18 cellular contexts compared by ENCODE assay signal in genomic region chr6:90095145-90095544, GRCh38.
DNase-seq lines count a peak whose midpoint lies in the region; ATAC-seq lines count a peak whose summit lies in the region.
"Had no signal": no experiment of that assay in that cellular context is flagged by ENCODE, and none has a peak within 500 bp of the region (broad histone marks: within the 10 kb centered on the region; RNA-seq: fewer than 3 reads in every experiment).

No MANE protein-coding gene starts in this region.

- H3K4me1 Mint-ChIP-seq in activated naive CD4-positive, alpha-beta T cell treated with anti-CD3 and anti-CD28 coated beads, Interleukin-2, amount 10 ng/mL, durations not matched to agents 7 days and 5 days, result peaks cover 77% of the 10 kb centered on the region
- peaks cover 63% of the 10 kb centered on the region for H3K4me1 Mint-ChIP-seq in stimulated activated memory B cell treated with anti-CD40 and anti-IgM and Interleukin-4, amounts not matched to agents 10 μg/mL and 1 μg/mL and 100 μg/mL, for 72 hours

- H3K9me3 ChIP-seq in KOPT-K1 (ENCODE audit: insufficient read depth, low read length, poor library complexity, severe bottlenecking), result no peaks in the 10 kb centered on the region
- H3K9me3 ChIP-seq: SJCRH30 had no signal

- peak overlapping the region; percentile 81 for H3K27ac Mint-ChIP-seq in activated naive CD4-positive, alpha-beta T cell treated with anti-CD3 and anti-CD28 coated beads, Interleukin-2, amount 10 ng/mL, durations not matched to agents 7 days and 5 days
- peak overlapping the region; percentile 72 to 77 for H3K27ac Mint-ChIP-seq in activated naive CD4-positive, alpha-beta T cell treated with anti-CD3 and anti-CD28 coated beads, Interleukin-2, amount 50 U/mL, for 72 hours
- H3K27ac Mint-ChIP-seq in stimulated activated memory B cell treated with anti-CD40 and anti-IgM and Interleukin-4, amounts not matched to agents 10 μg/mL and 1 μg/mL and 100 μg/mL, for 72 hours, result peak overlapping the region; percentile 35

- peak overlapping the region; percentile 11 for H3K4me3 Mint-ChIP-seq in activated naive CD4-positive, alpha-beta T cell treated with anti-CD3 and anti-CD28 coated beads, Interleukin-2, amount 10 ng/mL, durations not matched to agents 7 days and 5 days
- no peak overlapping the region for H3K4me3 Mint-ChIP-seq in stimulated activated memory B cell treated with anti-CD40 and anti-IgM and Interleukin-4, amounts not matched to agents 10 μg/mL and 1 μg/mL and 100 μg/mL, for 72 hours

- CTCF ChIA-PET in activated naive CD4-positive, alpha-beta T cell treated with anti-CD3 and anti-CD28 coated beads, Interleukin-2, amount 10 ng/mL, durations not matched to agents 7 days and 5 days (lab: Charles Lee), result interaction anchor here (1.1 to 3.0 kb wide), 2 partner anchors 10 to 13 kb away, joined by 3 to 8 read pairs; no protein-coding TSS in a partner anchor

- peak overlapping the region; percentile 55 for H3K27ac ChIP-seq in KOPT-K1 (ENCODE audit: low read depth, low read length, poor library complexity, severe bottlenecking)
- H3K27ac ChIP-seq: GM23248, SJCRH30 had no signal

- H3K27me3 Mint-ChIP-seq in activated naive CD4-positive, alpha-beta T cell treated with anti-CD3 and anti-CD28 coated beads, Interleukin-2, amount 10 ng/mL, durations not matched to agents 7 days and 5 days, result no peaks in the 10 kb centered on the region
- no peaks in the 10 kb centered on the region for H3K27me3 Mint-ChIP-seq in stimulated activated memory B cell treated with anti-CD40 and anti-IgM and Interleukin-4, amounts not matched to agents 10 μg/mL and 1 μg/mL and 100 μg/mL, for 72 hours

- no peak for ATAC-seq in activated naive CD4-positive, alpha-beta T cell treated with anti-CD3 and anti-CD28 coated beads, Interleukin-2, amount 50 U/mL, for 72 hours
- no peak for ATAC-seq in stimulated activated memory B cell treated with anti-CD40 and anti-IgM and Interleukin-4, amounts not matched to agents 10 μg/mL and 1 μg/mL and 100 μg/mL, for 72 hours
- ATAC-seq: HCT116, PC-3 had no signal

- no peaks in the 10 kb centered on the region for H3K36me3 ChIP-seq in KOPT-K1 (ENCODE audit: insufficient read depth, low read length)
- H3K36me3 ChIP-seq: SJCRH30 had no signal

- H3K9me3 Mint-ChIP-seq in activated naive CD4-positive, alpha-beta T cell treated with anti-CD3 and anti-CD28 coated beads, Interleukin-2, amount 10 ng/mL, durations not matched to agents 7 days and 5 days, result no peaks in the 10 kb centered on the region
- H3K9me3 Mint-ChIP-seq in activated naive CD4-positive, alpha-beta T cell treated with anti-CD3 and anti-CD28 coated beads, Interleukin-2, amount 50 U/mL, for 72 hours, result peaks cover 0 to 5% of the 10 kb centered on the region in 2 donors
- no peaks in the 10 kb centered on the region for H3K9me3 Mint-ChIP-seq in stimulated activated memory B cell treated with anti-CD40 and anti-IgM and Interleukin-4, amounts not matched to agents 10 μg/mL and 1 μg/mL and 100 μg/mL, for 72 hours

- peaks cover 43% of the 10 kb centered on the region for H3K36me3 Mint-ChIP-seq in activated naive CD4-positive, alpha-beta T cell treated with anti-CD3 and anti-CD28 coated beads, Interleukin-2, amount 10 ng/mL, durations not matched to agents 7 days and 5 days
- peaks cover 9 to 10% of the 10 kb centered on the region in 2 donors for H3K36me3 Mint-ChIP-seq in activated naive CD4-positive, alpha-beta T cell treated with anti-CD3 and anti-CD28 coated beads, Interleukin-2, amount 50 U/mL, for 72 hours
- H3K36me3 Mint-ChIP-seq in stimulated activated memory B cell treated with anti-CD40 and anti-IgM and Interleukin-4, amounts not matched to agents 10 μg/mL and 1 μg/mL and 100 μg/mL, for 72 hours, result no peaks in the 10 kb centered on the region

- no peak for DNase-seq in activated naive CD4-positive, alpha-beta T cell treated with anti-CD3 and anti-CD28 coated beads, Interleukin-2, amount 10 ng/mL, durations not matched to agents 7 days and 5 days
- no peak for DNase-seq in activated naive CD4-positive, alpha-beta T cell (lab: John Stamatoyannopoulos, UW)
- DNase-seq in activated naive CD4-positive, alpha-beta T cell treated with anti-CD3 and anti-CD28 coated beads, Interleukin-2, amount 50 U/mL, for 72 hours (ENCODE audit: low spot score in 2 of 2), result no peak
- DNase-seq in NCI-H2227 treated with DMSO at 0.1 percent for 48 hours (lab: John Stamatoyannopoulos, UW) (no peak), SKM-1 treated with dmso at 0.1 percent for 144 hours (lab: John Stamatoyannopoulos, UW; ENCODE audit: unreplicated experiment) (no peak), mesenteric fat pad (ENCODE audit: low spot score) (no peak)
- DNase-seq: MV-4-11, NCI-H1417 treated with DMSO at 0.1 percent for 48 hours, NCI-H1930, NCI-H2171, NCI-H446 treated with DMSO at 0.1 percent for 48 hours, NCI-H748 treated with DMSO at 0.1 percent for 48 hours, PC-3, SJCRH30 had no signal
